In the genomic region with DNA sequence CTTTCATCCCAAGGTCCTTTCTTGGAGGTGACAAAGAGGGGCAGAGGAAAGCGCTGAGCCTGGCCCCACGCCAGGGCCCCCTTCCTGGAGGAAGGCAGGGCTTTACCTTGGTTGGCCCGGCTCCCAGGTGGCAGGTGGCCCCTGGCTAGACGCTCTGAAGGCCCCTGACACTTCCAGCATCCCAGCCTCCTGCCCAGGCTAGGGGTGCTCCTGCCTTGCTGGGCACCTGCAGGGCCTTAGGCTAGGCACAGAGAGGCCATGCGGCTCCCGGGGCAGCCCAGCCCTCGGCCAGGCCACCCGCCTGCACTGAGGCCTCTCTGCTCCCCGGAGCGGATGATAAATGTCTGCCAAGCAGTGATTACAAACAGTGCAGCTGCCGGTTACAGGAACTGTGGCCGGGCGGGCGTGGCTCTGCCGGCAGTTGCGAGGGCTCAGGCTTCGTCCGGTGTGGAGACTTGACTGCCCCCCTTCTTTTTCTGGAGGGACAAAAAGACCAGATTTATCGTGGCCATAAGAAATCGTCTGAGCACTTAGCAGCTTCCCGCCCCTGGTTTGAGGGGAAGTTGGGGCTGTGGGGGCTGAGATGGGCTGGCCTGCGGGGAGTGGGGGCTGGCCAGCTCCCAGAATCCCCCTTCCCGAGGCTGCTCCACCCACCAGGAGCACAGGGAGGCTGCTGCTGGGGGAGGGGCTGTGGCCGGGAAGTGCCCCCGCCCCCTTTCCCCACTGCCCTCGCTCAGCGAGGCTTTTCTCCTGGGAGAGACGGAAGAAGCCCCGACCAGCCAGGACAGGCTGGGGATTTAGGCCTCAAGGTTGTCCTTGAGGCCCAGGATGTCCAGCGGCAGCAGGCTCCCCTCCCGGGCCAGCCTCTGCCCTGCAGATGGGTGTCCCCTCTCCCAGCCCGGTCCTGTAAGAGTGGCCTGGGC, we compare ENCODE assay signal across 8 cellular contexts. TPM values are rescaled to one million over a fixed set of nuclear protein-coding genes. Genes with fewer than 3 reads are reported as not detected.
A peak's percentile ranks its signal among the peaks of the same experiment; 100 is the strongest.
DNase-seq lines count a peak whose midpoint lies in the region; ATAC-seq and TF ChIP-seq lines count a peak whose summit lies in the region.

No MANE protein-coding gene starts in this region.

- peaks cover 72 to 98% (median 96%) of the 10 kb centered on the region in 10 experiments for H3K4me1 ChIP-seq in BLaER1 treated with 17β-estradiol and CSF1 and Interleukin-3, amounts not matched to agents 10 nM and 100 nM
- H3K4me1 ChIP-seq in adrenal gland (replicated peaks in 1 of 2): peaks cover 18 to 37% of the 10 kb centered on the region in 2 donors
- H3K4me1 ChIP-seq in trophoblast cell (ENCODE audit: control insufficient read depth in 1 of 2, insufficient read depth in 2 of 2, low read length in 2 of 2): peaks cover 9% of the 10 kb centered on the region in 2 experiments

- peak overlapping the region; percentile 35 for H2BK12ac ChIP-seq in trophoblast cell (ENCODE audit: low read length)

- TF ChIP-seq POLR2A in adrenal gland (IDR thresholded peaks at IDR 0.05): peak; percentile 9 to 65

- peaks cover 0 to 4% (median 0%) of the 10 kb centered on the region in 11 experiments; a peak in 2 of 22 replicates for H4K20me1 ChIP-seq in BLaER1 treated with 17β-estradiol and CSF1 and Interleukin-3, amounts not matched to agents 10 nM and 100 nM

- peak overlapping the region; percentile 78 for H3K14ac ChIP-seq in trophoblast cell (ENCODE audit: low read length)

- H4K12ac ChIP-seq in trophoblast cell (ENCODE audit: low read depth, low read length): peak overlapping the region; percentile 88

- H2AFZ ChIP-seq in trophoblast cell (ENCODE audit: insufficient read depth, low read length, poor library complexity): peak overlapping the region; percentile 71

- peak overlapping the region; percentile 94 to 100 (median 99) for H3K4me2 ChIP-seq in BLaER1 treated with 17β-estradiol and CSF1 and Interleukin-3, amounts not matched to agents 10 nM and 100 nM
- H3K4me2 ChIP-seq in trophoblast cell (ENCODE audit: low read length): peak overlapping the region; percentile 77

- H2BK5ac ChIP-seq in trophoblast cell (ENCODE audit: low read depth, low read length, poor library complexity): peak overlapping the region; percentile 22

- no peaks in the 10 kb centered on the region for H3K27me3 ChIP-seq in BLaER1 treated with 17β-estradiol and CSF1 and Interleukin-3, amounts not matched to agents 10 nM and 100 nM
- H3K27me3 ChIP-seq in adrenal gland (no peaks in the 10 kb centered on the region), trophoblast cell (ENCODE audit: insufficient read depth, low read length) (no peaks in the 10 kb centered on the region)

- ATAC-seq in left cardiac atrium (peak; percentile 87), HG02870 (IDR thresholded peaks at IDR 0.05; ENCODE audit: unreplicated experiment) (no peak), HG02938 (IDR thresholded peaks at IDR 0.05; ENCODE audit: unreplicated experiment) (no peak)

- no peaks in the 10 kb centered on the region for H3K36me3 ChIP-seq in BLaER1 treated with 17β-estradiol and CSF1 and Interleukin-3, amounts not matched to agents 10 nM and 100 nM
- H3K36me3 ChIP-seq in adrenal gland (replicated peaks in 1 of 2): no peaks in the 10 kb centered on the region
- no peaks in the 10 kb centered on the region for H3K36me3 ChIP-seq in trophoblast cell (ENCODE audit: control insufficient read depth in 1 of 2, insufficient read depth in 2 of 2, low read length in 2 of 2)

- whole genome bisulfite sequencing in adrenal gland, 4 donors: 0 to 5% (median 5%) methylated on average over 10 to 32 of the region's 32 CpGs
- no CpG with 5 or more reads among the region's 32 CpGs for WGBS in trophoblast cell (ENCODE audit: extremely low coverage, insufficient coverage, insufficient read length)

- H3K23ac ChIP-seq in trophoblast cell (ENCODE audit: low read length): no peak overlapping the region

- H3K9ac ChIP-seq in BLaER1 treated with 17β-estradiol and CSF1 and Interleukin-3, amounts not matched to agents 10 nM and 100 nM: peak overlapping the region; percentile 84 to 95 (median 90)
- H3K9ac ChIP-seq in trophoblast cell (ENCODE audit: low read length): no peak overlapping the region

- no peaks in the 10 kb centered on the region for H3K9me3 ChIP-seq in BLaER1 treated with 17β-estradiol and CSF1 and Interleukin-3, amounts not matched to agents 10 nM and 100 nM (replicated peaks in 1 of 11)
- H3K9me3 ChIP-seq in adrenal gland (replicated peaks in 1 of 3): no peaks in the 10 kb centered on the region
- no peaks in the 10 kb centered on the region for H3K9me3 ChIP-seq in trophoblast cell (ENCODE audit: insufficient read depth, low read depth, low read length)

- intact Hi-C loops in adrenal gland (cut with DNase I) (no loop called here), left cardiac atrium (cut with DNase I) (no loop called here)

- TF ChIP-seq CTCF in adrenal gland (IDR thresholded peaks at IDR 0.05): no peak

- H3K4me3 ChIP-seq in BLaER1 treated with 17β-estradiol and CSF1 and Interleukin-3, amounts not matched to agents 10 nM and 100 nM: peak overlapping the region; percentile 52 to 85 (median 65)
- peak overlapping the region in 1 of 4 donors; percentile 41 for H3K4me3 ChIP-seq in adrenal gland
- H3K4me3 ChIP-seq in trophoblast cell (ENCODE audit: low read depth, low read length): no peak overlapping the region

- peak overlapping the region; percentile 54 for H2BK120ac ChIP-seq in trophoblast cell (ENCODE audit: insufficient read depth, low read length, poor library complexity)

- peaks cover 2% of the 10 kb centered on the region for H3K79me2 ChIP-seq in trophoblast cell (ENCODE audit: control insufficient read depth, insufficient read depth, low read length, poor library complexity)

- peaks cover 10% of the 10 kb centered on the region for H3K79me1 ChIP-seq in trophoblast cell (ENCODE audit: low read length)

- H3K27ac ChIP-seq in BLaER1 treated with 17β-estradiol and CSF1 and Interleukin-3, amounts not matched to agents 10 nM and 100 nM: peak overlapping the region; percentile 93 to 99 (median 95)
- H3K27ac ChIP-seq in adrenal gland (peak overlapping the region; percentile 81 to 91 (median 84)), trophoblast cell (ENCODE audit: low read depth, low read length) (peak overlapping the region; percentile 46)

- peak overlapping the region; percentile 58 for H4K91ac ChIP-seq in trophoblast cell (ENCODE audit: low read depth, low read length)

- DNase-seq in HS-5 (ENCODE audit: low read depth) (peak; percentile 14), RPMI7951 (ENCODE audit: low read depth) (peak; percentile 78), adrenal gland (peak; percentile 76 to 96 (median 93)), left cardiac atrium (peak; percentile 93), trophoblast cell (peak in 1 of 2 donors; percentile 22)

- peak overlapping the region; percentile 63 for H3K18ac ChIP-seq in trophoblast cell (ENCODE audit: low read length)

- peak overlapping the region; percentile 44 for H2AK5ac ChIP-seq in trophoblast cell (ENCODE audit: low read length)

- peak overlapping the region; percentile 43 for H3K4ac ChIP-seq in trophoblast cell (ENCODE audit: low read depth, low read length)

- peak overlapping the region; percentile 88 for H4K8ac ChIP-seq in trophoblast cell (ENCODE audit: low read depth, low read length)

RNA-seq across cellular contexts. Expression of a gene that starts 31.6 kb away (rescaled TPM):
- total RNA-seq in RPMI7951 (2014; rRNA removed; shearing (Covaris generic)): 24.4 and 27.6 TPM in 2 replicates
- total RNA-seq in adrenal gland (10 to 100 TPM; 25.5 to 51.8 (median 37.9) TPM), left cardiac atrium (10 to 100 TPM; 64.9 to 65.7 TPM)
- 10 to 100 TPM; 20.2 to 63.3 (median 60.5) TPM for polyA plus RNA-seq in adrenal gland
- 40.1 and 42.3 TPM in 2 replicates for polyA plus RNA-seq in trophoblast cell (2013)

Comparison
In these comparisons a context has a peak if more than half of its experiments do, and no peak if none do; other contexts are left out.
1. ATAC-seq: peak in left cardiac atrium (2 of 2); none in HG02870 (single experiment) and HG02938 (single experiment).
2. Peak in every context shown above with its lines, with median percentiles within 50 percentile points of each other: H3K27ac ChIP-seq.